In the genomic region with DNA sequence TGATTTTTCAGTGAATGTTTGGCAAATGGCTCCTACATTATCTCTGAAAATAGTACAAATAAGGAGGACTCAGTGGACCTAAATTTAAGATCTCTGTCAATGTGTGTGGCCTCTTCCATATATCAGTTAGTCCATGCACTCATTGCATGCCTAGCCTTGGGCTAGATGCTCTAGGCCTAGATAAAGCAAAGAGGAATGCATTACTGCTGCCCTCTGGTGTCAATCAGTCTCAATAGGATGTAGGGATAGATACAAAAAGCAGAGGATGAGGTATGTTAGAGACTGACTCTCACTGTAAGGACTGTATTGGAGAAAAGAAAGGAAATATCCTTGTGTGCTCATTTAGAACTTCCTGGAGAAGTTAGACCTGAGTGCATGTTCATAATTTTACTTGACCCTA, we compare ENCODE assay signal across 9 cellular contexts. TPM values are rescaled to one million over a fixed set of nuclear protein-coding genes. Genes with fewer than 3 reads are reported as not detected.
A peak's percentile ranks its signal among the peaks of the same experiment; 100 is the strongest.
DNase-seq lines count a peak whose midpoint lies in the region; ATAC-seq and TF ChIP-seq lines count a peak whose summit lies in the region.
"Had no signal": no experiment of that assay in that cellular context is flagged by ENCODE, and none has a peak within 500 bp of the region (broad histone marks: within the 10 kb centered on the region; RNA-seq: fewer than 3 reads in every experiment).

No MANE protein-coding gene starts in this region.

- H3K27ac ChIP-seq in heart right ventricle (no peak overlapping the region), sigmoid colon (no peak overlapping the region)

- TF ChIP-seq CTCF in heart right ventricle (IDR thresholded peaks at IDR 0.05) (peak in 7 of 9 donors; percentile 29 to 49 (median 33)), sigmoid colon (IDR thresholded peaks at IDR 0.05) (no peak)

- no peak overlapping the region for H3K4me3 ChIP-seq in heart right ventricle
- no peak overlapping the region for H3K4me3 ChIP-seq in sigmoid colon

- intact Hi-C loops in heart right ventricle (cut with DNase I) (loop anchor here in 7 of 10 donors (1.0 to 10.0 kb wide), 6 partner anchors 296 to 308 kb away; no protein-coding TSS in a partner anchor), sigmoid colon (cut with DNase I) (no loop called here)

- H3K4me1 ChIP-seq in heart right ventricle (no peaks in the 10 kb centered on the region), sigmoid colon (no peaks in the 10 kb centered on the region)

- in situ Hi-C loops in SK-MEL-5 (cut with HindIII; ENCODE audit: low pct_unique_long_range_greater_than_20kb, low sequenced_read_pairs), result no loop called here

- H3K36me3 ChIP-seq in heart right ventricle (no peaks in the 10 kb centered on the region), sigmoid colon (no peaks in the 10 kb centered on the region)

- peak; percentile 20 for DNase-seq in GDM1 (lab: John Stamatoyannopoulos, UW)
- peak; percentile 84 for DNase-seq in HT-29 (ENCODE audit: low spot score)
- peak; percentile 90 for DNase-seq in SK-MEL-5 (ENCODE audit: low read depth, low spot score)
- DNase-seq in heart right ventricle, result peak in 1 of 2 donors; percentile 8
- DNase-seq in superior temporal gyrus (ENCODE audit: extremely low spot score), result peak; percentile 61
- DNase-seq in sigmoid colon, result no peak
- DNase-seq in NK-92 treated with Interleukin-12 subunit alpha and Interleukin-12 subunit beta, amount 100 ng/mL, for 24 hours (lab: John Stamatoyannopoulos, UW), result no peak

- no peak for TF ChIP-seq POLR2A in sigmoid colon (IDR thresholded peaks at IDR 0.05)

- TF ChIP-seq EP300 in sigmoid colon (IDR thresholded peaks at IDR 0.05), result no peak

- H3K9me3 ChIP-seq in heart right ventricle, result peaks cover 0 to 7% (median 0%) of the 10 kb centered on the region in 11 donors
- no peaks in the 10 kb centered on the region for H3K9me3 ChIP-seq in sigmoid colon

- no peaks in the 10 kb centered on the region for H3K27me3 ChIP-seq in heart right ventricle
- no peaks in the 10 kb centered on the region for H3K27me3 ChIP-seq in sigmoid colon

- ATAC-seq in heart right ventricle, result peak in 4 of 8 donors; percentile 38 to 62 (median 50)
- no peak for ATAC-seq in HG03571 (IDR thresholded peaks at IDR 0.05; ENCODE audit: unreplicated experiment)

RNA-seq across cellular contexts. Expression of a gene that starts 42.0 kb away (rescaled TPM):
- not detected in 2 replicates for total RNA-seq in HT-29 (2014; rRNA removed; shearing (Covaris generic))
- not detected in 2 replicates for total RNA-seq in SK-MEL-5 (2014; rRNA removed; shearing (Covaris generic))
- polyA plus RNA-seq in SK-MEL-5 (2015; cell fraction: cytosol; rRNA removed), result not detected in 2 replicates
- not detected in 2 replicates for polyA plus RNA-seq in SK-MEL-5 (2015; cell fraction: nucleus; rRNA removed)
- total RNA-seq in heart right ventricle, result under 1 TPM in 7 of 10 donors, not detected in 3; 0.20 to 0.79 (median 0.51) TPM
- under 1 TPM in 1 of 2 donors, not detected in 1; 0.06 TPM for polyA plus RNA-seq in heart right ventricle
- 1 to 10 TPM in 3 of 4 donors, not detected in 1; 1.2 to 2.5 (median 1.6) TPM for total RNA-seq in sigmoid colon
- polyA plus RNA-seq in sigmoid colon, result under 1 TPM in 2 of 3 donors, not detected in 1; 0.26 to 0.60 TPM
- total RNA-seq: T-helper 1 cell treated with Interleukin-12 subunit alpha and Interleukin-12 subunit beta and Interleukin-4 antibody, amounts not matched to agents 30 ng/mL and 1 ng/mL, for 36 hours had no signal

RNA-seq across cellular contexts. Expression of a gene that starts 52.4 kb away (rescaled TPM):
- not detected in 2 replicates for total RNA-seq in HT-29 (2014; rRNA removed; shearing (Covaris generic))
- 0.53 TPM in 1 of 2 replicates, not detected in the other for total RNA-seq in SK-MEL-5 (2014; rRNA removed; shearing (Covaris generic))
- polyA plus RNA-seq in SK-MEL-5 (2015; cell fraction: cytosol; rRNA removed), result not detected in 2 replicates
- polyA plus RNA-seq in SK-MEL-5 (2015; cell fraction: nucleus; rRNA removed), result not detected in 2 replicates
- 100 to 1,000 TPM in 1 of 10 donors, 10 to 100 TPM in 7, 1 to 10 TPM in 2; 7.9 to 168 (median 18.6) TPM for total RNA-seq in heart right ventricle
- polyA plus RNA-seq in heart right ventricle, result 10 to 100 TPM; 21.5 to 25.6 TPM
- 100 to 1,000 TPM in 2 of 4 donors, 10 to 100 TPM in 2; 64.3 to 115 (median 87.7) TPM for total RNA-seq in sigmoid colon
- 100 to 1,000 TPM in 1 of 3 donors, 10 to 100 TPM in 2; 58.9 to 113 (median 80.0) TPM for polyA plus RNA-seq in sigmoid colon
- total RNA-seq: T-helper 1 cell treated with Interleukin-12 subunit alpha and Interleukin-12 subunit beta and Interleukin-4 antibody, amounts not matched to agents 30 ng/mL and 1 ng/mL, for 36 hours had no signal

Comparison
In these comparisons a context has a peak if more than half of its experiments do, and no peak if none do; other contexts are left out.
1. DNase-seq: peak in GDM1 (single experiment), HT-29 (single experiment), SK-MEL-5 (single experiment) and superior temporal gyrus (single experiment); none in sigmoid colon (single experiment) and NK-92 treated with Interleukin-12 subunit alpha and Interleukin-12 subunit beta, amount 100 ng/mL, for 24 hours (single experiment).
2. CTCF ChIP-seq: peak in heart right ventricle (7 of 9); none in sigmoid colon (0 of 4).